23 cellular contexts compared by ENCODE assay signal in genomic region chr16:4239020-4239419, GRCh38. TPM values are rescaled to one million over a fixed set of nuclear protein-coding genes. Genes with fewer than 3 reads are reported as not detected.
DNase-seq lines count a peak whose midpoint lies in the region; ATAC-seq and TF ChIP-seq lines count a peak whose summit lies in the region.
"Had no signal": no experiment of that assay in that cellular context is flagged by ENCODE, and none has a peak within 500 bp of the region (broad histone marks: within the 10 kb centered on the region; RNA-seq: fewer than 3 reads in every experiment).

No MANE protein-coding gene starts in this region.

- H3K36me3 Mint-ChIP-seq in nephron (ENCODE audit: low read depth) (no peaks in the 10 kb centered on the region), immature natural killer cell (no peaks in the 10 kb centered on the region)
- H3K36me3 Mint-ChIP-seq: activated naive CD4-positive, alpha-beta T cell treated with anti-CD3 and anti-CD28 coated beads, Interleukin-2, amount 50 U/mL, for 24 hours; natural killer cell had no signal

- H3K27me3 Mint-ChIP-seq in nephron (ENCODE audit: low read depth) (no peaks in the 10 kb centered on the region), immature natural killer cell (ENCODE audit: low read depth in 3 of 3) (peaks cover 0 to 5% (median 3%) of the 10 kb centered on the region in 3 donors)
- H3K27me3 Mint-ChIP-seq: activated naive CD4-positive, alpha-beta T cell treated with anti-CD3 and anti-CD28 coated beads, Interleukin-2, amount 50 U/mL, for 24 hours had no signal

- 64 to 72% methylated on average over 2 of the region's 5 CpGs for WGBS in esophagus squamous epithelium, 2 donors

- H3K27me3 ChIP-seq in esophagus squamous epithelium (peaks cover 0 to 9% (median 0%) of the 10 kb centered on the region in 4 donors), thoracic aorta (replicated peaks; ENCODE audit: insufficient read depth) (no peaks in the 10 kb centered on the region)
- H3K27me3 ChIP-seq: hepatocyte, testis had no signal

- H3K4me3 Mint-ChIP-seq in nephron (peak overlapping the region in 2 of 3 experiments; percentile 77 to 87), immature natural killer cell (no peak overlapping the region)
- H3K4me3 Mint-ChIP-seq: activated naive CD4-positive, alpha-beta T cell treated with anti-CD3 and anti-CD28 coated beads, Interleukin-2, amount 50 U/mL, for 24 hours; activated T-cell treated with anti-CD3 and anti-CD28 coated beads, Interleukin-2, amount 50 U/mL, for 72 hours; natural killer cell had no signal

- H3K27ac Mint-ChIP-seq in nephron, result peak overlapping the region in 2 of 3 experiments; percentile 80 to 87
- no peak overlapping the region for H3K27ac Mint-ChIP-seq in immature natural killer cell
- H3K27ac Mint-ChIP-seq: activated T-cell treated with anti-CD3 and anti-CD28 coated beads, Interleukin-2, amount 50 U/mL, for 72 hours; natural killer cell had no signal

- H3K27ac ChIP-seq in esophagus squamous epithelium, result peak overlapping the region in 1 of 4 donors; percentile 21
- no peak overlapping the region for H3K27ac ChIP-seq in thoracic aorta
- H3K27ac ChIP-seq: hepatocyte, KMS-11 had no signal

- H3K36me3 ChIP-seq in esophagus squamous epithelium (no peaks in the 10 kb centered on the region), thoracic aorta (no peaks in the 10 kb centered on the region)

- H3K4me1 Mint-ChIP-seq in nephron (peaks cover 79% of the 10 kb centered on the region), immature natural killer cell (no peaks in the 10 kb centered on the region)
- H3K4me1 Mint-ChIP-seq: activated naive CD4-positive, alpha-beta T cell treated with anti-CD3 and anti-CD28 coated beads, Interleukin-2, amount 50 U/mL, for 24 hours; natural killer cell had no signal

- no peaks in the 10 kb centered on the region for H3K9me3 Mint-ChIP-seq in nephron
- no peaks in the 10 kb centered on the region for H3K9me3 Mint-ChIP-seq in immature natural killer cell
- H3K9me3 Mint-ChIP-seq: activated naive CD4-positive, alpha-beta T cell treated with anti-CD3 and anti-CD28 coated beads, Interleukin-2, amount 50 U/mL, for 24 hours; activated T-cell treated with anti-CD3 and anti-CD28 coated beads, Interleukin-2, amount 50 U/mL, for 72 hours; natural killer cell had no signal

- no peaks in the 10 kb centered on the region for H3K4me1 ChIP-seq in esophagus squamous epithelium
- H3K4me1 ChIP-seq in thoracic aorta (ENCODE audit: control insufficient read depth in 1 of 2, low read depth in 2 of 2), result peaks cover 0 to 2% of the 10 kb centered on the region in 2 donors

- no peak for TF ChIP-seq POLR2A in esophagus squamous epithelium (IDR thresholded peaks at IDR 0.05)

- H3K4me3 ChIP-seq in esophagus squamous epithelium (peak overlapping the region in 3 of 4 donors; percentile 16 to 40 (median 29)), thoracic aorta (peak overlapping the region; percentile 21)
- H3K4me3 ChIP-seq: hepatocyte, testis had no signal

- intact Hi-C loops in esophagus squamous epithelium (cut with DNase I), result no loop called here

- H3K9me3 ChIP-seq in esophagus squamous epithelium (no peaks in the 10 kb centered on the region), thoracic aorta (no peaks in the 10 kb centered on the region)
- H3K9me3 ChIP-seq: testis had no signal

- no peak for ATAC-seq in thoracic aorta (ENCODE audit: insufficient number of reproducible peaks, low FRiP score, low read depth)
- ATAC-seq: activated T-cell treated with anti-CD3 and anti-CD28 coated beads, Interleukin-2, amount 50 U/mL, for 72 hours; natural killer cell had no signal

- TF ChIP-seq CTCF in esophagus squamous epithelium (IDR thresholded peaks at IDR 0.05) (no peak), nephron (IDR thresholded peaks at IDR 0.05; ENCODE audit: unreplicated experiment in 3 of 3) (no peak), thoracic aorta (IDR thresholded peaks at IDR 0.05) (no peak)

- DNase-seq in NCI-H69 (lab: John Stamatoyannopoulos, UW), result peak; percentile 24
- no peak for DNase-seq in esophagus squamous epithelium (lab: John Stamatoyannopoulos, UW)
- DNase-seq in thoracic aorta (ENCODE audit: low spot score), result no peak
- DNase-seq in immature natural killer cell, result no peak
- DNase-seq in T1000 (lab: John Stamatoyannopoulos, UW), result no peak
- DNase-seq in stimulated activated CD4-positive, alpha-beta T cell treated with anti-CD3 and anti-CD28 coated beads, Interleukin-4, amount 100 ng/mL, for 1 hour, result no peak
- DNase-seq: activated CD4-positive, CD25-positive, alpha-beta regulatory T cell; activated CD8-positive, alpha-beta memory T cell treated with anti-CD3 and anti-CD28 coated beads for 24 hours; activated T-cell treated with anti-CD3 and anti-CD28 coated beads, Interleukin-2, amount 50 U/mL, for 72 hours; EL; natural killer cell; NCI-H1048; NCI-H2081 treated with DMSO at 0.1 percent for 48 hours; NCI-H524 treated with DMSO at 0.1 percent for 48 hours; OCI-M1; SHP77 treated with DMSO at 0.1 percent for 48 hours; testis had no signal

RNA-seq across cellular contexts. Expression of gene SRL, which starts 2.9 kb away (rescaled TPM):
- 1 to 10 TPM in 1 of 4 donors, under 1 TPM in 2, not detected in 1; 0.04 to 1.8 (median 0.38) TPM for total RNA-seq in esophagus squamous epithelium
- 1 to 10 TPM in 1 of 2 donors, under 1 TPM in 1; 0.68 to 1.1 TPM for total RNA-seq in thoracic aorta
- polyA plus RNA-seq in immature natural killer cell, result not detected
- total RNA-seq: activated T-cell treated with anti-CD3 and anti-CD28 coated beads, Interleukin-2, amount 50 U/mL, for 72 hours; astrocyte; natural killer cell; T-helper 1 cell treated with Interleukin-12 subunit alpha and Interleukin-12 subunit beta and Interleukin-4 antibody, amounts not matched to agents 30 ng/mL and 1 ng/mL, for 36 hours had no signal
- polyA plus RNA-seq: hepatocyte had no signal

RNA-seq across cellular contexts. Expression of gene TFAP4, which starts 33.8 kb away (rescaled TPM):
- 1 to 10 TPM; 5.8 to 9.8 (median 9.3) TPM for total RNA-seq in esophagus squamous epithelium
- 1 to 10 TPM; 3.5 to 7.6 TPM for total RNA-seq in thoracic aorta
- polyA plus RNA-seq in immature natural killer cell, result under 1 TPM; 0.16 to 0.69 (median 0.41) TPM

Comparison
In these comparisons a context has a peak if more than half of its experiments do, and no peak if none do; other contexts are left out.
1. H3K27ac Mint-ChIP-seq: peak in nephron (2 of 3); none in immature natural killer cell (0 of 6).
2. H3K4me3 Mint-ChIP-seq: peak in nephron (2 of 3); none in immature natural killer cell (0 of 5).